Comparison of ENCODE assay signal across 31 cellular contexts in genomic region chr6:114783083-114783482, GRCh38.
DNase-seq lines count a peak whose midpoint lies in the region; ATAC-seq and TF ChIP-seq lines count a peak whose summit lies in the region.
"Had no signal": no experiment of that assay in that cellular context is flagged by ENCODE, and none has a peak within 500 bp of the region (broad histone marks: within the 10 kb centered on the region; RNA-seq: fewer than 3 reads in every experiment).

No MANE protein-coding gene starts in this region.

- DNase-seq in GM23338 (ENCODE audit: low spot score) (peak; percentile 22), RKO (ENCODE audit: low spot score) (peak; percentile 11), endodermal cell (no peak), NCI-H526 (lab: John Stamatoyannopoulos, UW) (no peak), SK-N-DZ (ENCODE audit: low spot score) (no peak)
- DNase-seq in stimulated activated CD4-positive, alpha-beta T cell treated with anti-CD3 and anti-CD28 coated beads, Interleukin-2, amount 100 ng/mL, for 48 hours: no peak
- DNase-seq: activated CD4-positive, alpha-beta T cell treated with anti-CD3 and anti-CD28 coated beads, Interleukin-2, amount 10 ng/mL, durations not matched to agents 7 days and 5 days; activated naive CD4-positive, alpha-beta T cell; activated T-cell treated with anti-CD3 and anti-CD28 coated beads, Interleukin-2, amount 50 U/mL, for 72 hours; brain microvascular endothelial cell; effector CD8-positive, alpha-beta T cell; foreskin melanocyte; GOT3; heart right ventricle; left colon; NCI-H1105 treated with DMSO at 0.1 percent for 48 hours; NCI-H2081 treated with DMSO at 0.1 percent for 48 hours; NCI-H446; NCI-H82; pancreas; stimulated activated CD4-positive, alpha-beta T cell treated with anti-CD3 and anti-CD28 coated beads, Interleukin-1b, Interleukin-23, amount 100 ng/mL, for 48 hours; T1000; transverse colon had no signal

- peaks cover 3% of the 10 kb centered on the region for H3K36me3 Mint-ChIP-seq in GM23338 (ENCODE audit: low read depth)
- peaks cover 1% of the 10 kb centered on the region for H3K36me3 Mint-ChIP-seq in endodermal cell (ENCODE audit: low read depth)
- H3K36me3 Mint-ChIP-seq: CD14-positive monocyte, IgD-negative memory B cell, memory B cell had no signal

- no peaks in the 10 kb centered on the region for H3K27me3 ChIP-seq in GM23338 (ENCODE audit: insufficient read depth)
- H3K27me3 ChIP-seq in endodermal cell (ENCODE audit: control insufficient read depth, insufficient read depth, low read length, poor library complexity, severe bottlenecking): no peaks in the 10 kb centered on the region
- H3K27me3 ChIP-seq: brain microvascular endothelial cell, esophagus muscularis mucosa, heart right ventricle, pancreas, transverse colon had no signal

- no peak overlapping the region for H2AFZ ChIP-seq in GM23338

- peaks cover 17% of the 10 kb centered on the region for H3K9me3 ChIP-seq in endodermal cell (ENCODE audit: control insufficient read depth, low read length)
- H3K9me3 ChIP-seq: esophagus muscularis mucosa, pancreas had no signal

- H3K9me3 Mint-ChIP-seq in GM23338 (peaks cover 8% of the 10 kb centered on the region; the same call in 1 of the 3 replicates), endodermal cell (peaks cover 9% of the 10 kb centered on the region)
- H3K9me3 Mint-ChIP-seq: activated CD4-positive, alpha-beta T cell treated with anti-CD3 and anti-CD28 coated beads, Interleukin-2, amount 10 ng/mL, durations not matched to agents 7 days and 5 days had no signal

- H3K27me3 Mint-ChIP-seq in GM23338 (ENCODE audit: insufficient read depth, low read depth, poor library complexity): no peaks in the 10 kb centered on the region
- H3K27me3 Mint-ChIP-seq in endodermal cell (ENCODE audit: insufficient read depth): no peaks in the 10 kb centered on the region
- H3K27me3 Mint-ChIP-seq: activated CD4-positive, alpha-beta T cell treated with anti-CD3 and anti-CD28 coated beads, Interleukin-2, amount 10 ng/mL, durations not matched to agents 7 days and 5 days; IgD-negative memory B cell; memory B cell had no signal

- H3K27ac Mint-ChIP-seq in GM23338: peak overlapping the region; percentile 74
- no peak overlapping the region for H3K27ac Mint-ChIP-seq in endodermal cell
- H3K27ac Mint-ChIP-seq: activated CD4-positive, alpha-beta T cell treated with anti-CD3 and anti-CD28 coated beads, Interleukin-2, amount 10 ng/mL, durations not matched to agents 7 days and 5 days; activated T-cell treated with anti-CD3 and anti-CD28 coated beads, Interleukin-2, amount 50 U/mL, for 72 hours; CD14-positive monocyte; IgD-negative memory B cell; memory B cell had no signal

- no peaks in the 10 kb centered on the region for H3F3A ChIP-seq in GM23338 (replicated peaks; ENCODE audit: low read depth)

- H3K4me3 Mint-ChIP-seq in GM23338 (no peak overlapping the region), endodermal cell (no peak overlapping the region)
- H3K4me3 Mint-ChIP-seq: activated CD4-positive, alpha-beta T cell treated with anti-CD3 and anti-CD28 coated beads, Interleukin-2, amount 10 ng/mL, durations not matched to agents 7 days and 5 days; activated T-cell treated with anti-CD3 and anti-CD28 coated beads, Interleukin-2, amount 50 U/mL, for 72 hours; CD14-positive monocyte; IgD-negative memory B cell; memory B cell; neural crest cell had no signal

- H3K9ac ChIP-seq in endodermal cell (ENCODE audit: extremely low read depth, low read length, poor library complexity, severe bottlenecking): no peak overlapping the region

- H3K79me2 ChIP-seq in GM23338 (replicated peaks; ENCODE audit: insufficient read depth): no peaks in the 10 kb centered on the region

- ATAC-seq in GM23338: no peak
- ATAC-seq: activated T-cell treated with anti-CD3 and anti-CD28 coated beads, Interleukin-2, amount 50 U/mL, for 72 hours; heart right ventricle; left colon; pancreas; Right ventricle myocardium inferior had no signal

- no peak overlapping the region for H3K4me3 ChIP-seq in GM23338
- H3K4me3 ChIP-seq in endodermal cell (ENCODE audit: low read length): peak overlapping the region; percentile 52
- H3K4me3 ChIP-seq in urinary bladder (ENCODE audit: low read depth, low read length): no peak overlapping the region
- H3K4me3 ChIP-seq: esophagus muscularis mucosa, heart right ventricle, pancreas, smooth muscle cell, transverse colon had no signal

- no peak overlapping the region for H3K27ac ChIP-seq in GM23338 (ENCODE audit: low read depth)
- no peak overlapping the region for H3K27ac ChIP-seq in endodermal cell (ENCODE audit: low read depth, low read length)
- peak overlapping the region; percentile 23 for H3K27ac ChIP-seq in urinary bladder (ENCODE audit: low read depth)
- H3K27ac ChIP-seq: brain microvascular endothelial cell, esophagus muscularis mucosa, heart right ventricle, pancreas, transverse colon had no signal

- no peaks in the 10 kb centered on the region for H3K4me1 ChIP-seq in GM23338 (ENCODE audit: insufficient read depth)
- no peaks in the 10 kb centered on the region for H3K4me1 ChIP-seq in endodermal cell (ENCODE audit: control insufficient read depth, insufficient read depth, low read length)
- no peaks in the 10 kb centered on the region for H3K4me1 ChIP-seq in urinary bladder (ENCODE audit: insufficient read depth)
- H3K4me1 ChIP-seq: esophagus muscularis mucosa, heart right ventricle, pancreas, transverse colon had no signal

- no peaks in the 10 kb centered on the region for H3K36me3 ChIP-seq in GM23338 (ENCODE audit: insufficient read depth)
- H3K36me3 ChIP-seq in endodermal cell (ENCODE audit: control insufficient read depth, insufficient read depth, low read length): no peaks in the 10 kb centered on the region
- H3K36me3 ChIP-seq in urinary bladder (ENCODE audit: insufficient read depth): peaks cover under 1% of the 10 kb centered on the region
- H3K36me3 ChIP-seq: brain microvascular endothelial cell, esophagus muscularis mucosa, heart right ventricle, pancreas, transverse colon had no signal

- TF ChIP-seq CTCF in GM23338 (conservative IDR thresholded peaks at IDR 0.05; ENCODE audit: low read depth in 2 of 2) (no peak), endodermal cell (conservative IDR thresholded peaks at IDR 0.05) (no peak)

- H4K20me1 ChIP-seq in GM23338 (replicated peaks; ENCODE audit: insufficient read depth): no peaks in the 10 kb centered on the region

- no peak overlapping the region for H3K4me2 ChIP-seq in GM23338
- H3K4me2 ChIP-seq: smooth muscle cell had no signal

- no peaks in the 10 kb centered on the region for H3K4me1 Mint-ChIP-seq in GM23338
- H3K4me1 Mint-ChIP-seq in endodermal cell: peaks cover 1% of the 10 kb centered on the region
- H3K4me1 Mint-ChIP-seq: activated CD4-positive, alpha-beta T cell treated with anti-CD3 and anti-CD28 coated beads, Interleukin-2, amount 10 ng/mL, durations not matched to agents 7 days and 5 days; CD14-positive monocyte; memory B cell; neural crest cell had no signal

- no peaks in the 10 kb centered on the region for H3K9me2 ChIP-seq in GM23338 (ENCODE audit: insufficient read depth)

TF ChIP-seq in GM23338, 12 proteins besides CTCF, POLR2A, EP300 and RAD21 (continues in another document):
- TF ChIP-seq EZH2 (IDR thresholded peaks at IDR 0.05; ENCODE audit: low read depth, unreplicated experiment) (no peak), JUNB (IDR thresholded peaks at IDR 0.05; ENCODE audit: unreplicated experiment) (no peak), REST (IDR thresholded peaks at IDR 0.05; ENCODE audit: unreplicated experiment) (no peak), ZNF114 (CRISPR knock-in tag; IDR thresholded peaks at IDR 0.05) (no peak), EZH2phosphoT487 (IDR thresholded peaks at IDR 0.05; ENCODE audit: unreplicated experiment) (no peak), POLR2AphosphoS5 (IDR thresholded peaks at IDR 0.05; ENCODE audit: low read depth) (no peak), STAT1 (IDR thresholded peaks at IDR 0.05; ENCODE audit: unreplicated experiment) (no peak), ETS1 (IDR thresholded peaks at IDR 0.05) (no peak), NANOG (IDR thresholded peaks at IDR 0.05; ENCODE audit: borderline replicate concordance) (no peak), CREB1 (CRISPR knock-in tag; IDR thresholded peaks at IDR 0.05; ENCODE audit: low read depth) (no peak), ZNF331 (CRISPR knock-in tag; IDR thresholded peaks at IDR 0.05; ENCODE audit: low read depth) (no peak)

Comparison
In these comparisons a context has a peak if more than half of its experiments do, and no peak if none do; other contexts are left out.
1. DNase-seq: peak in GM23338 (single experiment) and RKO (single experiment); none in endodermal cell (single experiment), NCI-H526 (0 of 2), stimulated activated CD4-positive, alpha-beta T cell treated with anti-CD3 and anti-CD28 coated beads, Interleukin-2, amount 100 ng/mL, for 48 hours (0 of 2) and SK-N-DZ (single experiment).